Comparison of ENCODE assay signal across 1 cellular context in the genomic region with DNA sequence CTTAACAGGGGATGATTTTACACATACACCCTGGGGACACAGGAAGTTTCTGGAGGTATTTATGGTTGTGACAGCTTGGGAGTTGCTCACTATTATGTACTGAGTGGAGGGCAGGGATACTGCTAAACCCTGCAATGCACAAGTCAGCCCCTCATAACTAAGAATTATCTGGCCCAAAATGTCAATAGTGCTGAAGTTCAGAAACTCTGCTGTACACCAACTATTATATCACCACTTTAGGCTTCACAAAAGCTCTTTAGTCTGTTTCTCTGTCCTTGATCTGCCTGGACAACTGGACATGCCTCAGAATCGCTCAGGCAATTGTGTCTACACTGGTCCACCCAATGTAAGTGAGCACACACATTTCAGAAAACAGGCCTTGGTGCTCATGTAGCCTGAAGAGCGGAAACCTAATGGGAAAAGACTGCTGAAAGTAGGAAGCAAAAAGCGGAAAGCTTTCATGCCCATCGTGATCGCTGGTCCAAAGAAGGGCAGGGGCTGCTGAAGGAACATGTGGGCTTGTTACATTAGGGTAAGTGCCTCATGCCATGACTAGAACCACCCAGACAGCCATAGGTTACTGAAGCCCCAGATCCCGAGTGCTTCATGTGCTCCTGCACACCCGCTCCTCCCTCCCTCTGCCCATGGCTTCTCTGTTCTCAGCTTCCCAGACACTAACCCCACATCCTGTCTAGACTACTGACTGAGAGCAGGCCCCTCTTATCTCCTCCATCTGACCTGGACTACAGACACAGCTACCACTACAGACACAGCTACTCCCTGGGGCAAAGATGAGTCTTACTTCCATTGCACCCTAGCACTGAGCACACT.
TF ChIP-seq lines count a peak whose summit lies in the region.

No MANE protein-coding gene starts in this region.

TF ChIP-seq in HepG2, 621 proteins besides CTCF, POLR2A, EP300 and RAD21 (continued from another document and continues in another):
- TF ChIP-seq, protein P1, sequence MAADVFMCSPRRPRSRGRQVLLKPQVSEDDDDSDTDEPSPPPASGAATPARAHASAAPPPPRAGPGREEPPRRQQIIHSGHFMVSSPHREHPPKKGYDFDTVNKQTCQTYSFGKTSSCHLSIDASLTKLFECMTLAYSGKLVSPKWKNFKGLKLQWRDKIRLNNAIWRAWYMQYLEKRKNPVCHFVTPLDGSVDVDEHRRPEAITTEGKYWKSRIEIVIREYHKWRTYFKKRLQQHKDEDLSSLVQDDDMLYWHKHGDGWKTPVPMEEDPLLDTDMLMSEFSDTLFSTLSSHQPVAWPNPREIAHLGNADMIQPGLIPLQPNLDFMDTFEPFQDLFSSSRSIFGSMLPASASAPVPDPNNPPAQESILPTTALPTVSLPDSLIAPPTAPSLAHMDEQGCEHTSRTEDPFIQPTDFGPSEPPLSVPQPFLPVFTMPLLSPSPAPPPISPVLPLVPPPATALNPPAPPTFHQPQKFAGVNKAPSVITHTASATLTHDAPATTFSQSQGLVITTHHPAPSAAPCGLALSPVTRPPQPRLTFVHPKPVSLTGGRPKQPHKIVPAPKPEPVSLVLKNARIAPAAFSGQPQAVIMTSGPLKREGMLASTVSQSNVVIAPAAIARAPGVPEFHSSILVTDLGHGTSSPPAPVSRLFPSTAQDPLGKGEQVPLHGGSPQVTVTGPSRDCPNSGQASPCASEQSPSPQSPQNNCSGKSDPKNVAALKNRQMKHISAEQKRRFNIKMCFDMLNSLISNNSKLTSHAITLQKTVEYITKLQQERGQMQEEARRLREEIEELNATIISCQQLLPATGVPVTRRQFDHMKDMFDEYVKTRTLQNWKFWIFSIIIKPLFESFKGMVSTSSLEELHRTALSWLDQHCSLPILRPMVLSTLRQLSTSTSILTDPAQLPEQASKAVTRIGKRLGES (CRISPR knock-in tag; IDR thresholded peaks at IDR 0.05; ENCODE audit: borderline replicate concordance): no peak
- TF ChIP-seq HOXA3 (CRISPR knock-in tag; IDR thresholded peaks at IDR 0.05) (peak; percentile 47), ZNF367 (CRISPR knock-in tag; IDR thresholded peaks at IDR 0.05; ENCODE audit: borderline replicate concordance) (no peak), ZNF205 (CRISPR knock-in tag; IDR thresholded peaks at IDR 0.05) (no peak), CEBPG (CRISPR knock-in tag; IDR thresholded peaks at IDR 0.05) (no peak; the same call in 1 of the 2 replicates), PCBP2 (optimal IDR thresholded peaks at IDR 0.05; ENCODE audit: low read depth, low read length, poor library complexity, severe bottlenecking) (no peak), EZH2 (conservative IDR thresholded peaks at IDR 0.05; ENCODE audit: low read depth, low read length) (no peak), SUZ12 (IDR thresholded peaks at IDR 0.05; ENCODE audit: low read depth, low read length) (no peak), BORCS8-MEF2B (CRISPR knock-in tag; IDR thresholded peaks at IDR 0.05) (no peak), ZNF256 (CRISPR knock-in tag; conservative IDR thresholded peaks at IDR 0.05) (no peak), ATM (IDR thresholded peaks at IDR 0.05; ENCODE audit: borderline replicate concordance) (no peak), MATR3 (CRISPR knock-in tag; IDR thresholded peaks at IDR 0.05) (no peak), FOXA3 (CRISPR knock-in tag; IDR thresholded peaks at IDR 0.05) (peak; percentile 72; the same call in 1 of the 2 replicates), ZNF510 (CRISPR knock-in tag; IDR thresholded peaks at IDR 0.05; ENCODE audit: low read depth) (no peak), CBFB (CRISPR knock-in tag; IDR thresholded peaks at IDR 0.05) (no peak), TOPORS (CRISPR knock-in tag; IDR thresholded peaks at IDR 0.05) (0 out of 2 replicates have a peak, but pooled peaks have one; percentile 44)
- TF ChIP-seq, protein P2, sequence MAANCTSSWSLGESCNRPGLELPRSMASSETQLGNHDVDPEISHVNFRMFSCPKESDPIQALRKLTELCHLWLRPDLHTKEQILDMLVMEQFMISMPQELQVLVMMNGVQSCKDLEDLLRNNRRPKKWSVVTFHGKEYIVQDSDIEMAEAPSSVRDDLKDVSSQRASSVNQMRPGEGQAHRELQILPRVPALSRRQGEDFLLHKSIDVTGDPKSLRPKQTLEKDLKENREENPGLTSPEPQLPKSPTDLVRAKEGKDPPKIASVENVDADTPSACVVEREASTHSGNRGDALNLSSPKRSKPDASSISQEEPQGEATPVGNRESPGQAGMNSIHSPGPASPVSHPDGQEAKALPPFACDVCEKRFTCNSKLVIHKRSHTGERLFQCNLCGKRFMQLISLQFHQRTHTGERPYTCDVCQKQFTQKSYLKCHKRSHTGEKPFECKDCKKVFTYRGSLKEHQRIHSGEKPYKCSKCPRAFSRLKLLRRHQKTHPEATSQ (CRISPR knock-in tag; IDR thresholded peaks at IDR 0.05; ENCODE audit: borderline replicate concordance): peak; percentile 49; the same call in 1 of the 2 replicates
- TF ChIP-seq, protein P3, sequence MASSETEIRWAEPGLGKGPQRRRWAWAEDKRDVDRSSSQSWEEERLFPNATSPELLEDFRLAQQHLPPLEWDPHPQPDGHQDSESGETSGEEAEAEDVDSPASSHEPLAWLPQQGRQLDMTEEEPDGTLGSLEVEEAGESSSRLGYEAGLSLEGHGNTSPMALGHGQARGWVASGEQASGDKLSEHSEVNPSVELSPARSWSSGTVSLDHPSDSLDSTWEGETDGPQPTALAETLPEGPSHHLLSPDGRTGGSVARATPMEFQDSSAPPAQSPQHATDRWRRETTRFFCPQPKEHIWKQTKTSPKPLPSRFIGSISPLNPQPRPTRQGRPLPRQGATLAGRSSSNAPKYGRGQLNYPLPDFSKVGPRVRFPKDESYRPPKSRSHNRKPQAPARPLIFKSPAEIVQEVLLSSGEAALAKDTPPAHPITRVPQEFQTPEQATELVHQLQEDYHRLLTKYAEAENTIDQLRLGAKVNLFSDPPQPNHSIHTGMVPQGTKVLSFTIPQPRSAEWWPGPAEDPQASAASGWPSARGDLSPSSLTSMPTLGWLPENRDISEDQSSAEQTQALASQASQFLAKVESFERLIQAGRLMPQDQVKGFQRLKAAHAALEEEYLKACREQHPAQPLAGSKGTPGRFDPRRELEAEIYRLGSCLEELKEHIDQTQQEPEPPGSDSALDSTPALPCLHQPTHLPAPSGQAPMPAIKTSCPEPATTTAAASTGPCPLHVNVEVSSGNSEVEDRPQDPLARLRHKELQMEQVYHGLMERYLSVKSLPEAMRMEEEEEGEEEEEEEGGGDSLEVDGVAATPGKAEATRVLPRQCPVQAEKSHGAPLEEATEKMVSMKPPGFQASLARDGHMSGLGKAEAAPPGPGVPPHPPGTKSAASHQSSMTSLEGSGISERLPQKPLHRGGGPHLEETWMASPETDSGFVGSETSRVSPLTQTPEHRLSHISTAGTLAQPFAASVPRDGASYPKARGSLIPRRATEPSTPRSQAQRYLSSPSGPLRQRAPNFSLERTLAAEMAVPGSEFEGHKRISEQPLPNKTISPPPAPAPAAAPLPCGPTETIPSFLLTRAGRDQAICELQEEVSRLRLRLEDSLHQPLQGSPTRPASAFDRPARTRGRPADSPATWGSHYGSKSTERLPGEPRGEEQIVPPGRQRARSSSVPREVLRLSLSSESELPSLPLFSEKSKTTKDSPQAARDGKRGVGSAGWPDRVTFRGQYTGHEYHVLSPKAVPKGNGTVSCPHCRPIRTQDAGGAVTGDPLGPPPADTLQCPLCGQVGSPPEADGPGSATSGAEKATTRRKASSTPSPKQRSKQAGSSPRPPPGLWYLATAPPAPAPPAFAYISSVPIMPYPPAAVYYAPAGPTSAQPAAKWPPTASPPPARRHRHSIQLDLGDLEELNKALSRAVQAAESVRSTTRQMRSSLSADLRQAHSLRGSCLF (CRISPR knock-in tag; IDR thresholded peaks at IDR 0.05; ENCODE audit: borderline replicate concordance): no peak
- TF ChIP-seq, protein P4, sequence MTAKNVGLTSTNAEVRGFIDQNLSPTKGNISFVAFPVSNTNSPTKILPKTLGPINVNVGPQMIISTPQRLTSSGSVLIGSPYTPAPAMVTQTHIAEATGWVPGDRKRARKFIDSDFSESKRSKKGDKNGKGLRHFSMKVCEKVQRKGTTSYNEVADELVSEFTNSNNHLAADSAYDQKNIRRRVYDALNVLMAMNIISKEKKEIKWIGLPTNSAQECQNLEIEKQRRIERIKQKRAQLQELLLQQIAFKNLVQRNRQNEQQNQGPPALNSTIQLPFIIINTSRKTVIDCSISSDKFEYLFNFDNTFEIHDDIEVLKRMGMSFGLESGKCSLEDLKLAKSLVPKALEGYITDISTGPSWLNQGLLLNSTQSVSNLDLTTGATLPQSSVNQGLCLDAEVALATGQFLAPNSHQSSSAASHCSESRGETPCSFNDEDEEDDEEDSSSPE (CRISPR knock-in tag; IDR thresholded peaks at IDR 0.05): no peak
- TF ChIP-seq, protein P5, sequence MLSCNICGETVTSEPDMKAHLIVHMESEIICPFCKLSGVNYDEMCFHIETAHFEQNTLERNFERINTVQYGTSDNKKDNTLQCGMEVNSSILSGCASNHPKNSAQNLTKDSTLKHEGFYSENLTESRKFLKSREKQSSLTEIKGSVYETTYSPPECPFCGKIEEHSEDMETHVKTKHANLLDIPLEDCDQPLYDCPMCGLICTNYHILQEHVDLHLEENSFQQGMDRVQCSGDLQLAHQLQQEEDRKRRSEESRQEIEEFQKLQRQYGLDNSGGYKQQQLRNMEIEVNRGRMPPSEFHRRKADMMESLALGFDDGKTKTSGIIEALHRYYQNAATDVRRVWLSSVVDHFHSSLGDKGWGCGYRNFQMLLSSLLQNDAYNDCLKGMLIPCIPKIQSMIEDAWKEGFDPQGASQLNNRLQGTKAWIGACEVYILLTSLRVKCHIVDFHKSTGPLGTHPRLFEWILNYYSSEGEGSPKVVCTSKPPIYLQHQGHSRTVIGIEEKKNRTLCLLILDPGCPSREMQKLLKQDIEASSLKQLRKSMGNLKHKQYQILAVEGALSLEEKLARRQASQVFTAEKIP (CRISPR knock-in tag; IDR thresholded peaks at IDR 0.05; ENCODE audit: borderline replicate concordance): no peak
- TF ChIP-seq, protein P6, sequence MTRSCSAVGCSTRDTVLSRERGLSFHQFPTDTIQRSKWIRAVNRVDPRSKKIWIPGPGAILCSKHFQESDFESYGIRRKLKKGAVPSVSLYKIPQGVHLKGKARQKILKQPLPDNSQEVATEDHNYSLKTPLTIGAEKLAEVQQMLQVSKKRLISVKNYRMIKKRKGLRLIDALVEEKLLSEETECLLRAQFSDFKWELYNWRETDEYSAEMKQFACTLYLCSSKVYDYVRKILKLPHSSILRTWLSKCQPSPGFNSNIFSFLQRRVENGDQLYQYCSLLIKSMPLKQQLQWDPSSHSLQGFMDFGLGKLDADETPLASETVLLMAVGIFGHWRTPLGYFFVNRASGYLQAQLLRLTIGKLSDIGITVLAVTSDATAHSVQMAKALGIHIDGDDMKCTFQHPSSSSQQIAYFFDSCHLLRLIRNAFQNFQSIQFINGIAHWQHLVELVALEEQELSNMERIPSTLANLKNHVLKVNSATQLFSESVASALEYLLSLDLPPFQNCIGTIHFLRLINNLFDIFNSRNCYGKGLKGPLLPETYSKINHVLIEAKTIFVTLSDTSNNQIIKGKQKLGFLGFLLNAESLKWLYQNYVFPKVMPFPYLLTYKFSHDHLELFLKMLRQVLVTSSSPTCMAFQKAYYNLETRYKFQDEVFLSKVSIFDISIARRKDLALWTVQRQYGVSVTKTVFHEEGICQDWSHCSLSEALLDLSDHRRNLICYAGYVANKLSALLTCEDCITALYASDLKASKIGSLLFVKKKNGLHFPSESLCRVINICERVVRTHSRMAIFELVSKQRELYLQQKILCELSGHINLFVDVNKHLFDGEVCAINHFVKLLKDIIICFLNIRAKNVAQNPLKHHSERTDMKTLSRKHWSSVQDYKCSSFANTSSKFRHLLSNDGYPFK (CRISPR knock-in tag; IDR thresholded peaks at IDR 0.05; ENCODE audit: borderline replicate concordance): peak; percentile 48; the same call in 1 of the 2 replicates
- TF ChIP-seq, protein P7, sequence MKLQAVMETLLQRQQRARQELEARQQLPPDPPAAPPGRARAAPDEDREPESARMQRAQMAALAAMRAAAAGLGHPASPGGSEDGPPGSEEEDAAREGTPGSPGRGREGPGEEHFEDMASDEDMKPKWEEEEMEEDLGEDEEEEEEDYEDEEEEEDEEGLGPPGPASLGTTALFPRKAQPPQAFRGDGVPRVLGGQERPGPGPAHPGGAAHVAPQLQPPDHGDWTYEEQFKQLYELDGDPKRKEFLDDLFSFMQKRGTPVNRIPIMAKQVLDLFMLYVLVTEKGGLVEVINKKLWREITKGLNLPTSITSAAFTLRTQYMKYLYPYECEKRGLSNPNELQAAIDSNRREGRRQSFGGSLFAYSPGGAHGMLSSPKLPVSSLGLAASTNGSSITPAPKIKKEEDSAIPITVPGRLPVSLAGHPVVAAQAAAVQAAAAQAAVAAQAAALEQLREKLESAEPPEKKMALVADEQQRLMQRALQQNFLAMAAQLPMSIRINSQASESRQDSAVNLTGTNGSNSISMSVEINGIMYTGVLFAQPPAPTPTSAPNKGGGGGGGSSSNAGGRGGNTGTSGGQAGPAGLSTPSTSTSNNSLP (IDR thresholded peaks at IDR 0.05; ENCODE audit: low read depth, low read length): no peak; the same call in 1 of the 2 replicates
- TF ChIP-seq, protein P8, sequence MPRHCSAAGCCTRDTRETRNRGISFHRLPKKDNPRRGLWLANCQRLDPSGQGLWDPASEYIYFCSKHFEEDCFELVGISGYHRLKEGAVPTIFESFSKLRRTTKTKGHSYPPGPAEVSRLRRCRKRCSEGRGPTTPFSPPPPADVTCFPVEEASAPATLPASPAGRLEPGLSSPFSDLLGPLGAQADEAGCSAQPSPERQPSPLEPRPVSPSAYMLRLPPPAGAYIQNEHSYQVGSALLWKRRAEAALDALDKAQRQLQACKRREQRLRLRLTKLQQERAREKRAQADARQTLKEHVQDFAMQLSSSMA (CRISPR knock-in tag; IDR thresholded peaks at IDR 0.05): no peak
- TF ChIP-seq, protein P9, sequence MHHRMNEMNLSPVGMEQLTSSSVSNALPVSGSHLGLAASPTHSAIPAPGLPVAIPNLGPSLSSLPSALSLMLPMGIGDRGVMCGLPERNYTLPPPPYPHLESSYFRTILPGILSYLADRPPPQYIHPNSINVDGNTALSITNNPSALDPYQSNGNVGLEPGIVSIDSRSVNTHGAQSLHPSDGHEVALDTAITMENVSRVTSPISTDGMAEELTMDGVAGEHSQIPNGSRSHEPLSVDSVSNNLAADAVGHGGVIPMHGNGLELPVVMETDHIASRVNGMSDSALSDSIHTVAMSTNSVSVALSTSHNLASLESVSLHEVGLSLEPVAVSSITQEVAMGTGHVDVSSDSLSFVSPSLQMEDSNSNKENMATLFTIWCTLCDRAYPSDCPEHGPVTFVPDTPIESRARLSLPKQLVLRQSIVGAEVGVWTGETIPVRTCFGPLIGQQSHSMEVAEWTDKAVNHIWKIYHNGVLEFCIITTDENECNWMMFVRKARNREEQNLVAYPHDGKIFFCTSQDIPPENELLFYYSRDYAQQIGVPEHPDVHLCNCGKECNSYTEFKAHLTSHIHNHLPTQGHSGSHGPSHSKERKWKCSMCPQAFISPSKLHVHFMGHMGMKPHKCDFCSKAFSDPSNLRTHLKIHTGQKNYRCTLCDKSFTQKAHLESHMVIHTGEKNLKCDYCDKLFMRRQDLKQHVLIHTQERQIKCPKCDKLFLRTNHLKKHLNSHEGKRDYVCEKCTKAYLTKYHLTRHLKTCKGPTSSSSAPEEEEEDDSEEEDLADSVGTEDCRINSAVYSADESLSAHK (CRISPR knock-in tag; IDR thresholded peaks at IDR 0.05; ENCODE audit: borderline replicate concordance): no peak
